Comparison of ENCODE assay signal across 14 cellular contexts in the genomic region with DNA sequence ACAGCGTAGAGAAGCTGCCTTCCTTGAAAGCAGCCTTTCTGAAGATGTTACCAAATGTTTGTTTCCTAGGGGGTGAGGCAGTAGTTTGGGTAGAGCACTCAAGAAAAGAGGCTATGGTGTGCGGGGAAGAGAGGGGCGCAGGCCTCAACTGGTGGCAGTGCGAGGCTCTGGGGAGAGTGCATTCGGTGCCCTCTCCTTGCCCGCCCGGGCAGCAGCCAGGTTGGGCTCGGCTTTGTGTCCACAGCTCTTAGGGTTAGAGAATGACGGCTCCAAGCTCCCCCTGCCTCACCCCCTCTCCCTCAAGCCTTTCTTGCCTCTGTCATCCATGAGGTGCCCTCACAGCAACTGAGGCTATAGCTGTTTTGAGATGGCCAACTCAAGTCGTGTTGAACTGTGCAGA. TPM values are rescaled to one million over a fixed set of nuclear protein-coding genes. Genes with fewer than 3 reads are reported as not detected.
DNase-seq lines count a peak whose midpoint lies in the region; ATAC-seq and TF ChIP-seq lines count a peak whose summit lies in the region.
"Had no signal": no experiment of that assay in that cellular context is flagged by ENCODE, and none has a peak within 500 bp of the region (broad histone marks: within the 10 kb centered on the region; RNA-seq: fewer than 3 reads in every experiment).

No MANE protein-coding gene starts in this region.

- 87% methylated on average over 10 of the region's 10 CpGs for WGBS in SK-N-SH (ENCODE audit: low lambda C conversion rate)

- no peaks in the 10 kb centered on the region for H3K9me2 ChIP-seq in SK-N-SH

- H3K4me2 ChIP-seq in SK-N-SH: no peak overlapping the region
- peak overlapping the region in 8 of 11 experiments; percentile 69 to 89 (median 86); a peak in 13 of 22 replicates for H3K4me2 ChIP-seq in BLaER1 treated with 17β-estradiol and CSF1 and Interleukin-3, amounts not matched to agents 10 nM and 100 nM

- TF ChIP-seq EP300 in SK-N-SH (IDR thresholded peaks at IDR 0.05; ENCODE audit: borderline replicate concordance in 1 of 2, low read depth in 1 of 2, low read length in 1 of 2): no peak

- H3K9me3 Mint-ChIP-seq in neural crest cell: no peaks in the 10 kb centered on the region

- H3K36me3 ChIP-seq in SK-N-SH (replicated peaks in 1 of 2; ENCODE audit: control insufficient read depth in 1 of 2, insufficient read depth in 2 of 2, low read length in 1 of 2) (peaks cover 8 to 16% of the 10 kb centered on the region in 2 experiments), HEK293 (ENCODE audit: control insufficient read depth in 2 of 2, insufficient read depth in 1 of 2, low read length in 2 of 2) (peaks cover 0 to 63% of the 10 kb centered on the region in 2 experiments; a peak in 2 of 3 replicates)
- peaks cover 12 to 65% (median 42%) of the 10 kb centered on the region in 11 experiments for H3K36me3 ChIP-seq in BLaER1 treated with 17β-estradiol and CSF1 and Interleukin-3, amounts not matched to agents 10 nM and 100 nM

- no peak overlapping the region for H2AFZ ChIP-seq in SK-N-SH (ENCODE audit: low read depth)

- TF ChIP-seq CTCF in SK-N-SH (IDR thresholded peaks at IDR 0.05) (no peak), HEK293 (tag by site-specific recombination; IDR thresholded peaks at IDR 0.05) (no peak), neural crest cell (conservative IDR thresholded peaks at IDR 0.05) (no peak)

- no peaks in the 10 kb centered on the region for H3K79me2 ChIP-seq in SK-N-SH (ENCODE audit: insufficient read depth)

- no peaks in the 10 kb centered on the region for H3K9me3 ChIP-seq in SK-N-SH
- no peaks in the 10 kb centered on the region for H3K9me3 ChIP-seq in BLaER1 treated with 17β-estradiol and CSF1 and Interleukin-3, amounts not matched to agents 10 nM and 100 nM (replicated peaks in 1 of 11)
- H3K9me3 ChIP-seq in HEK293 (ENCODE audit: control insufficient read depth, insufficient read depth, low read depth, low read length): no peaks in the 10 kb centered on the region

- no peaks in the 10 kb centered on the region for H4K20me1 ChIP-seq in SK-N-SH (ENCODE audit: insufficient read depth)
- peaks cover 0 to 41% (median 19%) of the 10 kb centered on the region in 11 experiments; a peak in 11 of 22 replicates for H4K20me1 ChIP-seq in BLaER1 treated with 17β-estradiol and CSF1 and Interleukin-3, amounts not matched to agents 10 nM and 100 nM

- H3K4me1 ChIP-seq in SK-N-SH (ENCODE audit: control insufficient read depth in 1 of 2, insufficient read depth in 2 of 2, low read depth in 1 of 2, low read length in 1 of 2) (no peaks in the 10 kb centered on the region; a peak in 1 of 4 replicates), HEK293 (ENCODE audit: control insufficient read depth, insufficient read depth, low read length) (no peaks in the 10 kb centered on the region)
- peaks cover 31 to 70% (median 57%) of the 10 kb centered on the region in 10 experiments for H3K4me1 ChIP-seq in BLaER1 treated with 17β-estradiol and CSF1 and Interleukin-3, amounts not matched to agents 10 nM and 100 nM

- peak overlapping the region; percentile 71 for H3K4me3 Mint-ChIP-seq in neural crest cell

- peaks cover 38% of the 10 kb centered on the region for H3K4me1 Mint-ChIP-seq in neural crest cell

- no peak overlapping the region for H3K27ac Mint-ChIP-seq in neural crest cell (ENCODE audit: unreplicated experiment)

- POLR2A ChIA-PET in SK-N-SH (lab: Yijun Ruan, JAX): no interaction called here
- POLR2A ChIA-PET in HEK293 (lab: Yijun Ruan, JAX): interaction anchor here (0.6 kb wide), 2 partner anchors 277 to 366 kb away, joined by 3 read pairs; no protein-coding TSS in a partner anchor

- CTCF ChIA-PET in SK-N-SH (lab: Yijun Ruan, JAX) (interaction anchor here (0.7 to 1.5 kb wide), 9 partner anchors 14 to 237 kb away, joined by 3 to 6 read pairs (median 3); no protein-coding TSS in a partner anchor), HEK293 (lab: Yijun Ruan, JAX) (interaction anchor here (0.7 to 2.7 kb wide), 4 partner anchors 12 to 494 kb away, joined by 3 to 6 read pairs (median 6); no protein-coding TSS in a partner anchor)

- no peak overlapping the region for H3K9ac ChIP-seq in SK-N-SH
- H3K9ac ChIP-seq in BLaER1 treated with 17β-estradiol and CSF1 and Interleukin-3, amounts not matched to agents 10 nM and 100 nM: peak overlapping the region in 1 of 11 experiments; percentile 8; a peak in 1 of 22 replicates

- peaks cover 15% of the 10 kb centered on the region for H3K36me3 Mint-ChIP-seq in neural crest cell (ENCODE audit: low read depth)

- ATAC-seq in SK-N-SH treated with all-trans-retinoic acid at 6 μM for 48 hours: no peak

- H3K27ac ChIP-seq in SK-N-SH (ENCODE audit: low read depth in 2 of 2, low read length in 1 of 2) (no peak overlapping the region), HEK293 (ENCODE audit: extremely low read depth, low read depth, low read length) (no peak overlapping the region)
- peak overlapping the region in 4 of 11 experiments; percentile 48 to 70 (median 64); a peak in 4 of 22 replicates for H3K27ac ChIP-seq in BLaER1 treated with 17β-estradiol and CSF1 and Interleukin-3, amounts not matched to agents 10 nM and 100 nM
- H3K27ac ChIP-seq: C4-2B had no signal

- peaks cover 28% of the 10 kb centered on the region for H3K27me3 Mint-ChIP-seq in neural crest cell (ENCODE audit: low read depth)

- no peak for TF ChIP-seq RAD21 in SK-N-SH (IDR thresholded peaks at IDR 0.05; ENCODE audit: low read length)

- DNase-seq in SK-N-SH (peak; percentile 21), neural crest cell (ENCODE audit: low read depth, low spot score) (no peak), NCI-H748 treated with DMSO at 0.1 percent for 48 hours (lab: John Stamatoyannopoulos, UW) (no peak), NCI-H345 (lab: John Stamatoyannopoulos, UW) (no peak), 8988T (no peak)
- DNase-seq: DMS79, NCI-H2029, NCI-H2171 treated with DMSO at 0.1 percent for 48 hours, NCI-H774 had no signal

- peaks cover 3% of the 10 kb centered on the region for H3F3A ChIP-seq in SK-N-SH (replicated peaks; ENCODE audit: insufficient read depth)

- no peaks in the 10 kb centered on the region for H3K27me3 ChIP-seq in SK-N-SH (ENCODE audit: insufficient read depth)
- no peaks in the 10 kb centered on the region for H3K27me3 ChIP-seq in BLaER1 treated with 17β-estradiol and CSF1 and Interleukin-3, amounts not matched to agents 10 nM and 100 nM

- no peak overlapping the region for H3K4me3 ChIP-seq in SK-N-SH (ENCODE audit: low read depth in 2 of 2, low read length in 1 of 2)
- no peak overlapping the region for H3K4me3 ChIP-seq in BLaER1 treated with 17β-estradiol and CSF1 and Interleukin-3, amounts not matched to agents 10 nM and 100 nM
- H3K4me3 ChIP-seq in HEK293 (ENCODE audit: low read depth, low read length): no peak overlapping the region
- H3K4me3 ChIP-seq: K562 had no signal

TF ChIP-seq in SK-N-SH, 30 proteins besides CTCF, POLR2A, EP300 and RAD21:
- no peak for TF ChIP-seq TEAD4 (IDR thresholded peaks at IDR 0.05; ENCODE audit: borderline replicate concordance, insufficient read depth)
- TF ChIP-seq, protein P1, sequence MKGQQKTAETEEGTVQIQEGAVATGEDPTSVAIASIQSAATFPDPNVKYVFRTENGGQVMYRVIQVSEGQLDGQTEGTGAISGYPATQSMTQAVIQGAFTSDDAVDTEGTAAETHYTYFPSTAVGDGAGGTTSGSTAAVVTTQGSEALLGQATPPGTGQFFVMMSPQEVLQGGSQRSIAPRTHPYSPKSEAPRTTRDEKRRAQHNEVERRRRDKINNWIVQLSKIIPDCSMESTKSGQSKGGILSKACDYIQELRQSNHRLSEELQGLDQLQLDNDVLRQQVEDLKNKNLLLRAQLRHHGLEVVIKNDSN (IDR thresholded peaks at IDR 0.05; ENCODE audit: borderline replicate concordance, low read depth): no peak
- no peak for TF ChIP-seq RXRA (IDR thresholded peaks at IDR 0.05; ENCODE audit: borderline replicate concordance, low read depth)

TF ChIP-seq in SK-N-SH treated with all-trans-retinoic acid at 6 μM for 48 hours, 23 proteins besides CTCF, POLR2A, EP300 and RAD21 (continues in another document):
- TF ChIP-seq SNAI2 (CRISPR knock-in tag; IDR thresholded peaks at IDR 0.05) (no peak), BACH2 (CRISPR knock-in tag; IDR thresholded peaks at IDR 0.05; ENCODE audit: borderline replicate concordance) (no peak)

TF ChIP-seq in HEK293, 187 proteins besides CTCF, POLR2A, EP300 and RAD21:
- TF ChIP-seq, protein P2, sequence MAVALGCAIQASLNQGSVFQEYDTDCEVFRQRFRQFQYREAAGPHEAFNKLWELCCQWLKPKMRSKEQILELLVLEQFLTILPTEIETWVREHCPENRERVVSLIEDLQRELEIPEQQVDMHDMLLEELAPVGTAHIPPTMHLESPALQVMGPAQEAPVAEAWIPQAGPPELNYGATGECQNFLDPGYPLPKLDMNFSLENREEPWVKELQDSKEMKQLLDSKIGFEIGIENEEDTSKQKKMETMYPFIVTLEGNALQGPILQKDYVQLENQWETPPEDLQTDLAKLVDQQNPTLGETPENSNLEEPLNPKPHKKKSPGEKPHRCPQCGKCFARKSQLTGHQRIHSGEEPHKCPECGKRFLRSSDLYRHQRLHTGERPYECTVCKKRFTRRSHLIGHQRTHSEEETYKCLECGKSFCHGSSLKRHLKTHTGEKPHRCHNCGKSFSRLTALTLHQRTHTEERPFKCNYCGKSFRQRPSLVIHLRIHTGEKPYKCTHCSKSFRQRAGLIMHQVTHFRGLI (tag by site-specific recombination; IDR thresholded peaks at IDR 0.05): peak; percentile 66; the same call in 1 of the 2 replicates
- TF ChIP-seq ZNF596 (tag by site-specific recombination; IDR thresholded peaks at IDR 0.05): no peak

RNA-seq across cellular contexts. Expression of a gene that starts 0.9 kb away (rescaled TPM):
- 0.16 and 0.26 TPM in 2 replicates for polyA plus RNA-seq in SK-N-SH (2012; rRNA removed)
- polyA plus RNA-seq in SK-N-SH (2012; cell fraction: cytosol; rRNA removed): 0.04 TPM in 2 replicates
- 1.4 and 1.6 TPM in 2 replicates for polyA plus RNA-seq in SK-N-SH (2012; cell fraction: nucleus; rRNA removed)
- total RNA-seq in neural crest cell: 0.37 and 0.64 TPM in 2 replicates

RNA-seq across cellular contexts. Expression of a gene that starts 42.9 kb away (rescaled TPM):
- 34.4 and 34.5 TPM in 2 replicates for polyA plus RNA-seq in SK-N-SH (2012; rRNA removed)
- 39.7 and 42.6 TPM in 2 replicates for polyA plus RNA-seq in SK-N-SH (2012; cell fraction: cytosol; rRNA removed)
- 50.4 and 68.0 TPM in 2 replicates for polyA plus RNA-seq in SK-N-SH (2012; cell fraction: nucleus; rRNA removed)
- total RNA-seq in neural crest cell: 111 and 114 TPM in 2 replicates
